18 cellular contexts compared by ENCODE assay signal in the genomic region with DNA sequence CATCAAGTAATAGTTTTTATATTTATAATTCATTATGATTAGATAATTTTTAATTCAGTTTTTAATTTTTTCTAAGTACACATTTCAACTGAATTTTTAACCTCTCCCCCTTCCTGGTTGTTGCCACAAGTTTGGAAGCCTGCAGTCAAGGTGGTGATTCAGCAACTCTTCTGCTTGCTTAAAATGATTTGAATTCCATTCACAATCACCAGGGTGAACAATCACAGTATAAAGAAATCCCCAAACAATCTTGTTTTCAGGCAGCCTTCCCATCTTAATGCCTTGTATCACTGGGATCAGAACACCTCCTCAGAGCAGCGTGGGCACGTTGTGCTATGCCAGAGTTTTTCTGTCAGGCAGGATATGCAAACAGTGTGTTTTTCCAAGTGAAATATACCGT. TPM values are rescaled to one million over a fixed set of nuclear protein-coding genes. Genes with fewer than 3 reads are reported as not detected.
A peak's percentile ranks its signal among the peaks of the same experiment; 100 is the strongest.
DNase-seq lines count a peak whose midpoint lies in the region; ATAC-seq, FAIRE-seq and TF ChIP-seq lines count a peak whose summit lies in the region.
"Had no signal": no experiment of that assay in that cellular context is flagged by ENCODE, and none has a peak within 500 bp of the region (broad histone marks: within the 10 kb centered on the region; RNA-seq: fewer than 3 reads in every experiment).

No MANE protein-coding gene starts in this region.

- H3K4me3 ChIP-seq in AG10803 (ENCODE audit: low read length) (no peak overlapping the region), H1 (ENCODE audit: extremely low read depth in 1 of 4, insufficient read depth in 2 of 4, low read depth in 3 of 4, low read length in 4 of 4) (no peak overlapping the region), mesendoderm (ENCODE audit: low read length) (no peak overlapping the region)
- H3K4me3 ChIP-seq: suprapubic skin had no signal

- no peaks in the 10 kb centered on the region for H3K27me3 ChIP-seq in H1 (replicated peaks in 1 of 4; ENCODE audit: control insufficient read depth in 3 of 4, extremely low read depth in 1 of 4, insufficient read depth in 3 of 4, low read length in 3 of 4)
- H3K27me3 ChIP-seq in mesendoderm (ENCODE audit: insufficient read depth, low read length, poor library complexity): no peaks in the 10 kb centered on the region
- H3K27me3 ChIP-seq: suprapubic skin had no signal

- no peaks in the 10 kb centered on the region for H4K20me1 ChIP-seq in H1 (replicated peaks in 1 of 2; ENCODE audit: control insufficient read depth in 1 of 2, insufficient read depth in 2 of 2, low read length in 2 of 2)

- FAIRE-seq in H1 (lab: Jason Lieb, UNC): no peak
- FAIRE-seq: GM12892 had no signal

- no peak overlapping the region for H3K27ac ChIP-seq in H1 (ENCODE audit: low read depth, low read length)
- no peak overlapping the region for H3K27ac ChIP-seq in mesendoderm (ENCODE audit: low read depth, low read length)
- H3K27ac ChIP-seq: suprapubic skin had no signal

- H2BK20ac ChIP-seq in H1 (ENCODE audit: low read length): no peak overlapping the region

- no peak overlapping the region for H4K5ac ChIP-seq in H1 (ENCODE audit: insufficient read length, low read depth, low read length)
- H4K5ac ChIP-seq in mesendoderm (ENCODE audit: low read length): no peak overlapping the region

- H3K9ac ChIP-seq in H1 (replicated peaks in 1 of 4; ENCODE audit: extremely low read depth in 1 of 4, low read depth in 3 of 4, low read length in 3 of 4) (no peak overlapping the region), mesendoderm (ENCODE audit: low read length) (no peak overlapping the region)

- no peak overlapping the region for H2AK5ac ChIP-seq in H1 (ENCODE audit: low read depth, low read length)
- H2AK5ac ChIP-seq in mesendoderm (ENCODE audit: low read length): no peak overlapping the region

- no peak overlapping the region for H2BK120ac ChIP-seq in H1 (replicated peaks; ENCODE audit: low read depth, low read length)
- H2BK120ac ChIP-seq in mesendoderm (ENCODE audit: low read depth, low read length): no peak overlapping the region

- H2BK5ac ChIP-seq in H1 (ENCODE audit: low read depth, low read length) (no peak overlapping the region), mesendoderm (ENCODE audit: low read length) (no peak overlapping the region)

- H4K8ac ChIP-seq in H1 (ENCODE audit: extremely low read depth, insufficient read depth, low read length) (no peak overlapping the region), mesendoderm (ENCODE audit: low read depth, low read length) (no peak overlapping the region)

- H3K4me2 ChIP-seq in H1 (ENCODE audit: insufficient read depth in 1 of 2, low read depth in 2 of 2, low read length in 2 of 2) (no peak overlapping the region), mesendoderm (ENCODE audit: low read length) (no peak overlapping the region)

- DNase-seq in AG10803 (ENCODE audit: low read depth): peak; percentile 51
- peak; percentile 39 for DNase-seq in M059J (ENCODE audit: low read depth)
- no peak for DNase-seq in H1 (ENCODE audit: low read depth in 1 of 2, low spot score in 2 of 2)
- DNase-seq in mesendoderm: peak; percentile 25
- DNase-seq in cerebellar nuclear complex (lab: John Stamatoyannopoulos, UW): no peak
- no peak for DNase-seq in SIG-M5 (lab: John Stamatoyannopoulos, UW)
- DNase-seq: activated CD4-positive, alpha-beta T cell treated with anti-CD3 and anti-CD28 coated beads, Interleukin-2, amount 10 ng/mL, durations not matched to agents 7 days and 5 days; activated naive CD4-positive, alpha-beta T cell treated with anti-CD3 and anti-CD28 coated beads for 36 hours; Caco-2; GDM1; NCI-H748 treated with DMSO at 0.1 percent for 48 hours; nucleus accumbens; stimulated activated CD4-positive, alpha-beta T cell treated with anti-CD3 and anti-CD28 coated beads, Interleukin-4, amount 100 ng/mL, for 24 hours had no signal

- H3K23ac ChIP-seq in H1 (ENCODE audit: insufficient read length) (no peak overlapping the region), mesendoderm (ENCODE audit: low read length) (no peak overlapping the region)

- H3K79me1 ChIP-seq in H1 (ENCODE audit: low read depth, low read length) (no peaks in the 10 kb centered on the region), mesendoderm (ENCODE audit: low read length) (no peaks in the 10 kb centered on the region)

- H3K18ac ChIP-seq in H1 (ENCODE audit: extremely low read depth, low read length) (no peak overlapping the region), mesendoderm (ENCODE audit: low read length) (no peak overlapping the region)

- H3K56ac ChIP-seq in H1 (replicated peaks; ENCODE audit: insufficient read length, low read depth, low read length): no peak overlapping the region
- no peak overlapping the region for H3K56ac ChIP-seq in mesendoderm (ENCODE audit: low read length)

- no peak overlapping the region for H2BK12ac ChIP-seq in H1 (ENCODE audit: low read depth, low read length)

- WGBS in H1 (ENCODE audit: extremely low coverage in 1 of 2, insufficient coverage in 1 of 2, insufficient read length in 1 of 2, insufficient replicate concordance in 2 of 2, low coverage in 1 of 2, low lambda C conversion rate in 2 of 2, missing lambda C conversion rate in 1 of 2), 2 experiments: 73% methylated on average over 3 of the region's 3 CpGs; no CpG with 5 or more reads in 1 of the 2 experiments
- 100% methylated on average over 1 of the region's 3 CpGs for WGBS in mesendoderm (ENCODE audit: extremely low coverage, insufficient coverage, low lambda C conversion rate)

- TF ChIP-seq CTCF in AG10803 (conservative IDR thresholded peaks at IDR 0.05; ENCODE audit: low read length) (no peak), H1 (IDR thresholded peaks at IDR 0.05; ENCODE audit: control extremely low read depth in 1 of 3, insufficient read depth in 1 of 3, low read depth in 1 of 3, low read length in 3 of 3) (no peak)

- no peak for TF ChIP-seq POLR2A in H1 (IDR thresholded peaks at IDR 0.05; ENCODE audit: control extremely low read depth in 1 of 2, low read depth in 2 of 2, low read length in 2 of 2)

- no peaks in the 10 kb centered on the region for H3K9me3 ChIP-seq in H1 (ENCODE audit: insufficient read depth in 2 of 2, low read depth in 1 of 2, low read length in 1 of 2)
- H3K9me3 ChIP-seq: Caco-2, suprapubic skin had no signal

- CTCF ChIA-PET in H1 (lab: Charles Lee; ENCODE audit: partially characterized antibody): no interaction called here

- H3K23me2 ChIP-seq in H1 (ENCODE audit: low read depth, low read length): no peaks in the 10 kb centered on the region

- POLR2A ChIA-PET in H1 (lab: Charles Lee; ENCODE audit: partially characterized antibody): no interaction called here

- no peak overlapping the region for H4K91ac ChIP-seq in H1 (replicated peaks; ENCODE audit: insufficient read length, low read length)

- peak overlapping the region; percentile 85; the same call in 1 of the 2 replicates for H2AFZ ChIP-seq in H1 (ENCODE audit: low read length)

- TF ChIP-seq RAD21 in H1 (IDR thresholded peaks at IDR 0.05 in 1 of 2, conservative IDR thresholded peaks at IDR 0.05 in 1 of 2; ENCODE audit: low read depth in 2 of 2, low read length in 2 of 2): no peak

- H3K36me3 ChIP-seq in H1 (ENCODE audit: control insufficient read depth in 2 of 4, insufficient read depth in 4 of 4, low read length in 3 of 4) (no peaks in the 10 kb centered on the region), mesendoderm (ENCODE audit: control insufficient read depth, insufficient read depth, low read length) (no peaks in the 10 kb centered on the region)
- H3K36me3 ChIP-seq: suprapubic skin had no signal

- H3K4ac ChIP-seq in H1 (replicated peaks; ENCODE audit: insufficient read length, low read depth, low read length) (no peak overlapping the region), mesendoderm (ENCODE audit: low read depth, low read length) (no peak overlapping the region)

- ATAC-seq in HG03045 (IDR thresholded peaks at IDR 0.05; ENCODE audit: unreplicated experiment) (no peak), HG02970 (IDR thresholded peaks at IDR 0.05; ENCODE audit: low FRiP score, unreplicated experiment) (no peak)
- ATAC-seq: left lobe of liver had no signal

- no peak for TF ChIP-seq EP300 in H1 (IDR thresholded peaks at IDR 0.05; ENCODE audit: borderline replicate concordance in 1 of 2, low read depth in 2 of 2, low read length in 2 of 2)

- H3K79me2 ChIP-seq in H1 (ENCODE audit: control insufficient read depth in 1 of 2, insufficient read depth in 2 of 2, low read length in 2 of 2) (no peaks in the 10 kb centered on the region), mesendoderm (ENCODE audit: control insufficient read depth, insufficient read depth, low read length) (no peaks in the 10 kb centered on the region)

- H3K14ac ChIP-seq in H1 (ENCODE audit: insufficient read length): no peak overlapping the region

- H2BK15ac ChIP-seq in H1 (ENCODE audit: low read length): no peak overlapping the region
- no peak overlapping the region for H2BK15ac ChIP-seq in mesendoderm (replicated peaks; ENCODE audit: low read depth)

- no peaks in the 10 kb centered on the region for H3K4me1 ChIP-seq in H1 (replicated peaks in 1 of 4; ENCODE audit: control insufficient read depth in 3 of 4, insufficient read depth in 4 of 4, low read length in 3 of 4)
- no peaks in the 10 kb centered on the region for H3K4me1 ChIP-seq in mesendoderm (ENCODE audit: control insufficient read depth, low read depth, low read length)
- H3K4me1 ChIP-seq: Caco-2 had no signal

TF ChIP-seq in H1, 55 proteins besides CTCF, POLR2A, EP300 and RAD21 (continues in another document):
- no peak for TF ChIP-seq EGR1 (IDR thresholded peaks at IDR 0.05; ENCODE audit: borderline replicate concordance, low read depth, low read length)
- TF ChIP-seq TBP (IDR thresholded peaks at IDR 0.05; ENCODE audit: low read depth, low read length): no peak
- no peak for TF ChIP-seq SP2 (IDR thresholded peaks at IDR 0.05; ENCODE audit: low read length)
- TF ChIP-seq JUN (IDR thresholded peaks at IDR 0.05; ENCODE audit: low read depth, low read length): no peak
- TF ChIP-seq POLR2AphosphoS5 (IDR thresholded peaks at IDR 0.05; ENCODE audit: low read depth, low read length): no peak
- no peak for TF ChIP-seq KDM4A (IDR thresholded peaks at IDR 0.05; ENCODE audit: low read depth, low read length, severe bottlenecking)
- TF ChIP-seq SP1 (IDR thresholded peaks at IDR 0.05; ENCODE audit: low read depth, low read length): no peak
- TF ChIP-seq MAFK (IDR thresholded peaks at IDR 0.05; ENCODE audit: low read depth, low read length): no peak

RNA-seq across cellular contexts. Expression of a gene that starts 46.6 kb away (rescaled TPM):
- 24.2 and 33.8 TPM in 2 replicates for total RNA-seq in M059J (2014; rRNA removed; shearing (Covaris generic))
- total RNA-seq in H1 (2021; fragmentation: NEBNext Ultra II Directional; extraction: Animal tissue kit (Norgen Biotek cat#: 25700)): 29.8 and 32.3 TPM in 2 replicates
- 11.1 and 12.1 TPM in 2 replicates for polyA plus RNA-seq in H1 (2011; rRNA removed)
- 9.7 TPM for polyA plus RNA-seq in H1 (2011; cell fraction: cytosol; rRNA removed)
- 21.5 TPM for polyA plus RNA-seq in H1 (2011; cell fraction: nucleus; rRNA removed)
- polyA plus RNA-seq in H1 (2012, experiment 1 of 2): 12.7 to 18.9 TPM (median 15.8 TPM) in 4 replicates
- 1.0 TPM for polyA plus RNA-seq in H1 (2012, experiment 2 of 2)
- 28.2 TPM for polyA plus RNA-seq in H1 (2013, experiment 1 of 2)
- polyA plus RNA-seq in H1 (2013, experiment 2 of 2): 29.2 TPM
- 66.5 and 83.2 TPM in 2 replicates for polyA minus RNA-seq in H1 (2011; rRNA and poly(A)+ RNA removed)
- polyA minus RNA-seq in H1 (2011; cell fraction: cytosol; rRNA and poly(A)+ RNA removed): 35.2 TPM
- polyA minus RNA-seq in H1 (2011; cell fraction: nucleus; rRNA and poly(A)+ RNA removed): 113 TPM
- 19.8 TPM for polyA plus RNA-seq in mesendoderm (2013, experiment 1 of 2)
- polyA plus RNA-seq in mesendoderm (2013, experiment 2 of 2): 18.0 TPM

Comparison
In these comparisons a context has a peak if more than half of its experiments do, and no peak if none do; other contexts are left out.
1. DNase-seq: peak in AG10803 (single experiment), M059J (single experiment) and mesendoderm (single experiment); none in H1 (0 of 2), cerebellar nuclear complex (0 of 2) and SIG-M5 (single experiment).